8 cellular contexts compared by ENCODE assay signal in genomic region chr10:130135676-130136213, GRCh38. TPM values are rescaled to one million over a fixed set of nuclear protein-coding genes. Genes with fewer than 3 reads are reported as not detected.
DNase-seq lines count a peak whose midpoint lies in the region; ATAC-seq and TF ChIP-seq lines count a peak whose summit lies in the region.

No MANE protein-coding gene starts in this region.

- no peak overlapping the region for H3K27ac ChIP-seq in mesodermal cell (ENCODE audit: low read depth, low read length, severe bottlenecking)

- H3K4me1 ChIP-seq in mesodermal cell (ENCODE audit: control insufficient read depth, insufficient read depth, low read length, poor library complexity, severe bottlenecking), result peaks cover 18% of the 10 kb centered on the region

- H3K9me3 ChIP-seq in mesodermal cell (ENCODE audit: control insufficient read depth, low read length), result no peaks in the 10 kb centered on the region

- H3K27me3 Mint-ChIP-seq in brain, result peaks cover 19% of the 10 kb centered on the region

- 33 to 40% methylated on average over 13 of the region's 15 CpGs for WGBS in mesodermal cell (ENCODE audit: insufficient coverage in 2 of 2), 2 experiments

- ATAC-seq in GM18505 (IDR thresholded peaks at IDR 0.05; ENCODE audit: unreplicated experiment) (peak; percentile 11), HG03280 (IDR thresholded peaks at IDR 0.05; ENCODE audit: unreplicated experiment) (peak; percentile 7)

- H3K9me3 Mint-ChIP-seq in brain, result no peaks in the 10 kb centered on the region

- peaks cover 41% of the 10 kb centered on the region for H3K4me1 Mint-ChIP-seq in brain

- peak overlapping the region; percentile 87 to 93 (median 87) for H3K4me3 Mint-ChIP-seq in brain

- H3K4me3 ChIP-seq in mesodermal cell (ENCODE audit: extremely low read depth, insufficient read depth, low read length, poor library complexity, severe bottlenecking), result peak overlapping the region; percentile 78

- no peak for TF ChIP-seq POLR2A in GM18505 (IDR thresholded peaks at IDR 0.05; ENCODE audit: borderline replicate concordance, extremely low read depth, insufficient read depth, insufficient read length)

- DNase-seq in NCI-H2081 (lab: John Stamatoyannopoulos, UW) (no peak), NCI-H82 treated with DMSO at 0.1 percent for 48 hours (lab: John Stamatoyannopoulos, UW; ENCODE audit: unreplicated experiment) (no peak), iPS-NIHi7 (ENCODE audit: extremely low spot score) (no peak), NCI-H526 treated with DMSO at 0.1 percent for 48 hours (lab: John Stamatoyannopoulos, UW) (no peak)

- peaks cover 8% of the 10 kb centered on the region for H3K36me3 Mint-ChIP-seq in brain

- peak overlapping the region; percentile 31 to 79 (median 65) for H3K27ac Mint-ChIP-seq in brain

- peaks cover 19% of the 10 kb centered on the region for H3K36me3 ChIP-seq in mesodermal cell (ENCODE audit: control insufficient read depth, insufficient read depth, low read length)

- TF ChIP-seq CTCF in brain (conservative IDR thresholded peaks at IDR 0.05), result no peak

RNA-seq across cellular contexts. Expression of gene GLRX3, which starts 0.4 kb away (rescaled TPM):
- 69.7 TPM for polyA plus RNA-seq in brain (ENCODE audit: insufficient read depth, low read depth, low replicate concordance)
- polyA plus RNA-seq in mesodermal cell (2013, experiment 1 of 2), result 157 TPM
- 165 TPM for polyA plus RNA-seq in mesodermal cell (2013, experiment 2 of 2)

RNA-seq across cellular contexts. Expression of gene C10orf143, which starts 25.1 kb away (rescaled TPM):
- 5.4 TPM for polyA plus RNA-seq in brain (ENCODE audit: insufficient read depth, low read depth, low replicate concordance)
- 1.7 TPM for polyA plus RNA-seq in mesodermal cell (2013, experiment 1 of 2)
- polyA plus RNA-seq in mesodermal cell (2013, experiment 2 of 2), result 2.6 TPM
